Comparison of ENCODE assay signal across 16 cellular contexts in genomic region chr11:2708151-2708581, GRCh38. TPM values are rescaled to one million over a fixed set of nuclear protein-coding genes. Genes with fewer than 3 reads are reported as not detected.
DNase-seq lines count a peak whose midpoint lies in the region; ATAC-seq and TF ChIP-seq lines count a peak whose summit lies in the region.
"Had no signal": no experiment of that assay in that cellular context is flagged by ENCODE, and none has a peak within 500 bp of the region (broad histone marks: within the 10 kb centered on the region; RNA-seq: fewer than 3 reads in every experiment).

No MANE protein-coding gene starts in this region.

- H3K4me3 ChIP-seq in GM23338, result no peak overlapping the region
- peak overlapping the region; percentile 28 to 41 for H3K4me3 ChIP-seq in muscle layer of colon (ENCODE audit: low read depth in 1 of 2, low read length in 2 of 2)
- H3K4me3 ChIP-seq in testis, result no peak overlapping the region
- no peak overlapping the region for H3K4me3 ChIP-seq in A673 (ENCODE audit: low read depth, low read length, poor library complexity, severe bottlenecking)

- H3K9me2 ChIP-seq in GM23338 (ENCODE audit: insufficient read depth), result no peaks in the 10 kb centered on the region

- peaks cover 38% of the 10 kb centered on the region for H3K27me3 Mint-ChIP-seq in GM23338 (ENCODE audit: insufficient read depth, low read depth, poor library complexity)

- H3K36me3 ChIP-seq in GM23338 (ENCODE audit: insufficient read depth) (peaks cover 11% of the 10 kb centered on the region), muscle layer of colon (ENCODE audit: insufficient read depth, low read length) (no peaks in the 10 kb centered on the region), testis (ENCODE audit: low read depth, missing control alignments) (no peaks in the 10 kb centered on the region), A673 (ENCODE audit: insufficient read depth, low read length, poor library complexity, severe bottlenecking) (no peaks in the 10 kb centered on the region)
- H3K36me3 ChIP-seq: BE2C had no signal

- H3K27me3 ChIP-seq in GM23338 (ENCODE audit: insufficient read depth), result peaks cover 79% of the 10 kb centered on the region; the same call in 1 of the 2 replicates
- H3K27me3 ChIP-seq in muscle layer of colon (ENCODE audit: control insufficient read depth in 1 of 2, insufficient read depth in 2 of 2, low read length in 2 of 2), result no peaks in the 10 kb centered on the region
- H3K27me3 ChIP-seq in testis, result no peaks in the 10 kb centered on the region
- no peaks in the 10 kb centered on the region for H3K27me3 ChIP-seq in A673 (replicated peaks; ENCODE audit: insufficient read depth, low read depth, low read length, poor library complexity)
- H3K27me3 ChIP-seq: BE2C had no signal

- WGBS in testis, 2 donors, result 39 to 56% methylated on average over 11 of the region's 11 CpGs

- H3K9me3 ChIP-seq in muscle layer of colon (ENCODE audit: low read length) (no peaks in the 10 kb centered on the region), testis (no peaks in the 10 kb centered on the region), A673 (ENCODE audit: low read depth, low read length, poor library complexity, severe bottlenecking) (no peaks in the 10 kb centered on the region)
- H3K9me3 ChIP-seq: BE2C had no signal

- no peak overlapping the region for H3K9ac ChIP-seq in muscle layer of colon (ENCODE audit: low read length)

- H3K79me2 ChIP-seq in GM23338 (replicated peaks; ENCODE audit: insufficient read depth), result no peaks in the 10 kb centered on the region

- intact Hi-C loops in testis (cut with DNase I; ENCODE audit: low total_unique reads), result no loop called here
- intact Hi-C loops in A673 (cut with micrococcal nuclease; ENCODE audit: unreplicated experiment), result no loop called here

- peaks cover 11% of the 10 kb centered on the region for H3K4me1 Mint-ChIP-seq in GM23338
- H3K4me1 Mint-ChIP-seq: activated CD8-positive, alpha-beta memory T cell treated with anti-CD3 and anti-CD28 coated beads, Interleukin-2, amount 10 ng/mL, durations not matched to agents 7 days and 5 days had no signal

- H3K27ac ChIP-seq in GM23338 (ENCODE audit: low read depth), result no peak overlapping the region
- peak overlapping the region; percentile 76 for H3K27ac ChIP-seq in muscle layer of colon (ENCODE audit: low read depth, low read length)
- no peak overlapping the region for H3K27ac ChIP-seq in testis
- H3K27ac ChIP-seq in A673 (ENCODE audit: low read depth, low read length, poor library complexity, severe bottlenecking), result no peak overlapping the region

- POLR2A ChIA-PET in A673 (lab: Charles Lee; ENCODE audit: low non-redundant PET), result interaction anchor here (1.0 kb wide), 1 partner anchor 8 kb away, joined by 3 read pairs; the partner anchor contains the start of gene KCNQ1OT1

- H3K36me3 Mint-ChIP-seq in GM23338 (ENCODE audit: low read depth), result peaks cover 33% of the 10 kb centered on the region
- H3K36me3 Mint-ChIP-seq: activated CD8-positive, alpha-beta memory T cell treated with anti-CD3 and anti-CD28 coated beads, Interleukin-2, amount 10 ng/mL, durations not matched to agents 7 days and 5 days had no signal

- no peaks in the 10 kb centered on the region for H4K20me1 ChIP-seq in GM23338 (replicated peaks; ENCODE audit: insufficient read depth)

- H3K4me1 ChIP-seq in GM23338 (ENCODE audit: insufficient read depth), result peaks cover 4% of the 10 kb centered on the region; the same call in 1 of the 2 replicates
- peaks cover 19% of the 10 kb centered on the region for H3K4me1 ChIP-seq in muscle layer of colon (ENCODE audit: insufficient read depth, low read length)
- H3K4me1 ChIP-seq in testis, result peaks cover 2% of the 10 kb centered on the region
- H3K4me1 ChIP-seq in A673 (ENCODE audit: insufficient read depth, low read length, poor library complexity, severe bottlenecking), result peaks cover 14% of the 10 kb centered on the region

- DNase-seq in GM23338 (ENCODE audit: low spot score) (no peak), fibroblast of gingiva (ENCODE audit: low read depth) (peak; percentile 27), testis (peak; percentile 32), A673 (ENCODE audit: low spot score) (no peak), LoVo (ENCODE audit: low spot score) (no peak)
- DNase-seq: activated CD8-positive, alpha-beta memory T cell treated with anti-CD3 and anti-CD28 coated beads, Interleukin-2, amount 10 ng/mL, durations not matched to agents 7 days and 5 days; activated naive CD4-positive, alpha-beta T cell treated with anti-CD3 and anti-CD28 coated beads for 36 hours; islet precursor cell; NCI-H1930; retina; stimulated activated CD4-positive, alpha-beta T cell treated with anti-CD3 and anti-CD28 coated beads, Interleukin-4, amount 100 ng/mL, for 4 hours had no signal

- no peak overlapping the region for H3K27ac Mint-ChIP-seq in GM23338
- H3K27ac Mint-ChIP-seq: activated CD8-positive, alpha-beta memory T cell treated with anti-CD3 and anti-CD28 coated beads, Interleukin-2, amount 10 ng/mL, durations not matched to agents 7 days and 5 days; activated naive CD4-positive, alpha-beta T cell treated with anti-CD3 and anti-CD28 coated beads for 36 hours; WTC11 had no signal

- no peak overlapping the region for H2AFZ ChIP-seq in GM23338

- TF ChIP-seq CTCF in GM23338 (conservative IDR thresholded peaks at IDR 0.05; ENCODE audit: low read depth in 2 of 2), result no peak
- no peak for TF ChIP-seq CTCF in testis (IDR thresholded peaks at IDR 0.05)
- no peak for TF ChIP-seq CTCF in A673 (conservative IDR thresholded peaks at IDR 0.05; ENCODE audit: low read depth, low read length)

- H3K4me3 Mint-ChIP-seq in GM23338, result no peak overlapping the region
- H3K4me3 Mint-ChIP-seq: activated CD8-positive, alpha-beta memory T cell treated with anti-CD3 and anti-CD28 coated beads, Interleukin-2, amount 10 ng/mL, durations not matched to agents 7 days and 5 days; activated naive CD4-positive, alpha-beta T cell treated with anti-CD3 and anti-CD28 coated beads for 36 hours; WTC11 had no signal

- peak; percentile 51 for ATAC-seq in GM23338
- ATAC-seq in GM18519 (IDR thresholded peaks at IDR 0.05; ENCODE audit: low FRiP score, unreplicated experiment), result no peak
- no peak for ATAC-seq in GM18861 (IDR thresholded peaks at IDR 0.05; ENCODE audit: unreplicated experiment)
- ATAC-seq: activated CD8-positive, alpha-beta memory T cell treated with anti-CD3 and anti-CD28 coated beads, Interleukin-2, amount 10 ng/mL, durations not matched to agents 7 days and 5 days; WTC11 had no signal

- no peak overlapping the region for H3K4me2 ChIP-seq in GM23338

- no TSS peak for BruUV-seq in A673 (replicated peaks; lab: Mats Ljungman, UMichigan)

- no peaks in the 10 kb centered on the region for H3F3A ChIP-seq in GM23338 (replicated peaks; ENCODE audit: low read depth)

- peaks cover 35% of the 10 kb centered on the region for H3K9me3 Mint-ChIP-seq in GM23338

- no peak for TF ChIP-seq POLR2A in testis (IDR thresholded peaks at IDR 0.05)

- CTCF ChIA-PET in A673 (lab: Charles Lee), result no interaction called here

TF ChIP-seq in GM23338, 12 proteins besides CTCF, POLR2A, EP300 and RAD21 (continues in another document):
- TF ChIP-seq EZH2 (IDR thresholded peaks at IDR 0.05; ENCODE audit: low read depth, unreplicated experiment) (no peak), NANOG (IDR thresholded peaks at IDR 0.05; ENCODE audit: borderline replicate concordance) (no peak), CREB1 (CRISPR knock-in tag; IDR thresholded peaks at IDR 0.05; ENCODE audit: low read depth) (no peak)

RNA-seq across cellular contexts. Expression of gene KCNQ1OT1, which starts 8.4 kb away (rescaled TPM):
- 2.8 and 4.2 TPM in 2 replicates for total RNA-seq in GM23338 (2014; rRNA removed; shearing (Covaris generic))
- 0.89 and 1.5 TPM in 2 replicates for polyA plus RNA-seq in GM23338 (2016; fragmentation: Nextera tagmentation; extraction: Ambion mirVana)
- 1 to 10 TPM; 4.0 to 5.9 TPM for total RNA-seq in testis
- 0.20 TPM for polyA plus RNA-seq in testis (ENCODE audit: insufficient read depth, low read depth, low replicate concordance)
- 4.0 and 4.1 TPM in 2 replicates for total RNA-seq in A673 (2021)

Comparison
In these comparisons a context has a peak if more than half of its experiments do, and no peak if none do; other contexts are left out.
1. DNase-seq: peak in fibroblast of gingiva (single experiment) and testis (single experiment); none in GM23338 (single experiment), A673 (single experiment) and LoVo (single experiment).
2. H3K4me3 ChIP-seq: peak in muscle layer of colon (2 of 2); none in GM23338 (single experiment), testis (0 of 2) and A673 (single experiment).